ENCODE assay signal across 12 cellular contexts in genomic region chr3:24684506-24685023, GRCh38.
"Had no signal": no experiment of that assay in that cellular context is flagged by ENCODE, and none has a peak within 500 bp of the region (broad histone marks: within the 10 kb centered on the region; RNA-seq: fewer than 3 reads in every experiment).

No MANE protein-coding gene starts in this region.

- H3K36me3 ChIP-seq: brain microvascular endothelial cell, left ventricle myocardium inferior, ovary, suprapubic skin had no signal

- H3K4me3 ChIP-seq: left ventricle myocardium inferior, ovary, suprapubic skin had no signal

- H3K27ac Mint-ChIP-seq: activated naive CD4-positive, alpha-beta T cell treated with anti-CD3 and anti-CD28 coated beads, Interleukin-2, amount 50 U/mL, for 24 hours; dendritic cell treated with granulocyte-macrophage colony-stimulating factor and Interleukin-4, amounts not matched to agents 40 ng/mL and 50 ng/mL, for 4 days; effector memory CD8-positive, alpha-beta T cell had no signal

- H3K4me1 ChIP-seq: left ventricle myocardium inferior, suprapubic skin had no signal

- H3K27me3 ChIP-seq: brain microvascular endothelial cell, ovary, suprapubic skin had no signal

- ATAC-seq: activated CD4-positive, CD25-positive, alpha-beta regulatory T cell treated with anti-CD3 and anti-CD28 coated beads, Interleukin-2, amount 50 U/mL, for 24 hours; effector memory CD8-positive, alpha-beta T cell; stimulated activated naive CD8-positive, alpha-beta T cell treated with anti-CD3 and anti-CD28 coated beads, Interleukin-15, Interleukin-2, amounts not matched to agents 100 U/mL and 50 U/mL, for 24 hours had no signal

- H3K27me3 Mint-ChIP-seq: effector memory CD8-positive, alpha-beta T cell had no signal

- DNase-seq: effector memory CD8-positive, alpha-beta T cell; islet precursor cell; left ventricle myocardium inferior; ovary; stimulated activated CD4-positive, alpha-beta T cell treated with anti-CD3 and anti-CD28 coated beads, Interleukin-4, amount 100 ng/mL, for 1 hour; stimulated activated CD8-positive, alpha-beta memory T cell treated with anti-CD3 and anti-CD28 coated beads, Interleukin-4, amount 100 ng/mL, for 48 hours; stimulated activated naive CD8-positive, alpha-beta T cell treated with anti-CD3 and anti-CD28 coated beads, Interleukin-15, Interleukin-2, amounts not matched to agents 100 U/mL and 50 U/mL, for 24 hours had no signal

- H3K9me3 Mint-ChIP-seq: activated naive CD4-positive, alpha-beta T cell treated with anti-CD3 and anti-CD28 coated beads, Interleukin-2, amount 50 U/mL, for 24 hours; dendritic cell treated with granulocyte-macrophage colony-stimulating factor and Interleukin-4, amounts not matched to agents 40 ng/mL and 50 ng/mL, for 4 days had no signal

- H3K27ac ChIP-seq: brain microvascular endothelial cell, left ventricle myocardium inferior, ovary, suprapubic skin had no signal

- H3K4me1 Mint-ChIP-seq: activated naive CD4-positive, alpha-beta T cell treated with anti-CD3 and anti-CD28 coated beads, Interleukin-2, amount 50 U/mL, for 24 hours had no signal

- H3K4me3 Mint-ChIP-seq: activated naive CD4-positive, alpha-beta T cell treated with anti-CD3 and anti-CD28 coated beads, Interleukin-2, amount 50 U/mL, for 24 hours; dendritic cell treated with granulocyte-macrophage colony-stimulating factor and Interleukin-4, amounts not matched to agents 40 ng/mL and 50 ng/mL, for 4 days; effector memory CD8-positive, alpha-beta T cell had no signal

- H3K9me3 ChIP-seq: left ventricle myocardium inferior, ovary, suprapubic skin had no signal

- H3K36me3 Mint-ChIP-seq: activated naive CD4-positive, alpha-beta T cell treated with anti-CD3 and anti-CD28 coated beads, Interleukin-2, amount 50 U/mL, for 24 hours had no signal
